Comparison of ENCODE assay signal across 25 cellular contexts in the genomic region with DNA sequence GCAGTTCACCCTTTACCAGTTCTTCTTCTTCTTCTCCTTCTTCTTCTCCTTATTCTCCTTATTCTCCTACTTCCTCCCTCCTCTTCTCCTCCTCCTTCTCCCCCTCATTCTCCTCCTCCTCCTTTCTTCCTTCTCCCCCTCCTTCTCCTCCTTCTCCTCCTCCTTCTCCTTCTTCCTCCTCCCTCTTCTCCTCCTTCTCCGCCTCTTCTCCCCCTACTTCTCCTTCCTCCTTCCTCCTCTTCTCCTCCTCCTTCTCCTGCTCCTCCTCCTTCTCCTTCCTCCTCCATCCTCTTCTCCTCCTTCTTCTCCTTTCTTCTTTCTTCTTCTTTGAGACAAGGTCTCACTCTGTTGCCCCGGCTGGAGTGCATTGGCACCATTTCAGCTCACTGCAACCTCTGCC. TPM values are rescaled to one million over a fixed set of nuclear protein-coding genes. Genes with fewer than 3 reads are reported as not detected.
"Had no signal": no experiment of that assay in that cellular context is flagged by ENCODE, and none has a peak within 500 bp of the region (broad histone marks: within the 10 kb centered on the region; RNA-seq: fewer than 3 reads in every experiment).

No MANE protein-coding gene starts in this region.

- ATAC-seq: HepG2, Panc1, PC-3, Right ventricle myocardium inferior, SK-N-SH treated with all-trans-retinoic acid at 6 μM for 48 hours had no signal

- H3K27ac ChIP-seq: SJCRH30 had no signal

- H3K4me3 ChIP-seq: SJCRH30 had no signal

- H3K9me3 ChIP-seq: SJCRH30 had no signal

- H3K4me1 Mint-ChIP-seq: IgD-negative memory B cell had no signal

- H3K4me3 Mint-ChIP-seq: IgD-negative memory B cell had no signal

- H3K27me3 Mint-ChIP-seq: IgD-negative memory B cell had no signal

- DNase-seq: Karpas-422; KBM-7; MM.1S; NCI-H1092 treated with DMSO at 0.1 percent for 48 hours; NCI-H1436; NCI-H187; NCI-H2029; NCI-H2081 treated with DMSO at 0.1 percent for 48 hours; NCI-H2171; NCI-H226; NCI-H446; NCI-H510A; NCI-H524 treated with DMSO at 0.1 percent for 48 hours; NCI-H69; NCI-H774; NK-92 treated with Interleukin-12 subunit alpha and Interleukin-12 subunit beta, amount 100 ng/mL, for 24 hours; PC-3; SHP77 treated with DMSO at 0.1 percent for 48 hours; SJCRH30 had no signal

- H3K36me3 ChIP-seq: SJCRH30 had no signal

- H3K9me3 Mint-ChIP-seq: IgD-negative memory B cell had no signal

- H3K27me3 ChIP-seq: SJCRH30 had no signal

- H3K4me1 ChIP-seq: SJCRH30 had no signal

- H3K27ac Mint-ChIP-seq: IgD-negative memory B cell had no signal

RNA-seq across cellular contexts. Expression of a gene that starts 58.0 kb away (rescaled TPM):
- total RNA-seq: HT1080 had no signal
